ENCODE assay signal across 8 cellular contexts in the genomic region with DNA sequence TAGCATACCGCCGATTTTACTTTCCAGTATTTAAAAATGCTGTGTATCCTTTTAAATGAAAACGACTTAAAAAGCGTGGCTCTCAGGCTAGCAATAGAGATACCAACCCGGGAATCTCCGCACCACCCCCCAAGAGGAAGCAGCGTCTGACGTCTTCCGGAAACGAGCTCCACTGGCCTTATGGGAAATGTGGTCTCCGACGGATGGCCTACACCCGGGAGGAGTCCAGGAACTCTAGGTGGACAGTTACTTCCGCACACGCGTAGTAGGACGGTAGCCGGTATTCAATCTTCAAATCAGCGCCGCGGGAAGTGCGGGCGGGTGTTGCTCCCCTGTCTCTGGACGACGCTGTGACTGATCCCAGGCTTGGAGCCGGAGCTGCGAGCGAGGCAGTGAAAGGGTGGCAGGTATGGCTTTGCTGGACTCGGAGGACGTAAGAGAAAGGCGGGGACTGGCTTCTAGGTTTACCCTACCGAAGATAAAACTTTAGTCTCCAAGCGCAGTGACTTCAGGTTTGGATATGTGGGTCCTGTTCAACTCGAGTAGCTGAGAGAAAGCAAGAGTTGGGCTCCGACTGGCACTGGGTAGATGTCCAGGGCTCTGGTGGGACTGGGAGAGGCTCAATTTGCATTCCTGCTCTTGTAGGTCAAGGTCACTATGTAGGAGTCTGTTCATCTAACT. TPM values are rescaled to one million over a fixed set of nuclear protein-coding genes. Genes with fewer than 3 reads are reported as not detected.
A peak's percentile ranks its signal among the peaks of the same experiment; 100 is the strongest.
DNase-seq lines count a peak whose midpoint lies in the region; ATAC-seq, FAIRE-seq and TF ChIP-seq lines count a peak whose summit lies in the region.

Gene ZNF684, plus strand, starts transcription at position 257 of the 681 bp plus-strand sequence. CDS start 1,530 bp downstream, outside the sequence.

- no peaks in the 10 kb centered on the region for H3K27me3 ChIP-seq in WERI-Rb-1 (ENCODE audit: insufficient read depth, low read depth, severe bottlenecking)
- H3K27me3 ChIP-seq in bronchial epithelial cell (ENCODE audit: control insufficient read depth, insufficient read depth, low read length) = no peaks in the 10 kb centered on the region

- FAIRE-seq in bronchial epithelial cell (lab: Jason Lieb, UNC) = peak; percentile 91

- TF ChIP-seq CTCF in AG04449 (IDR thresholded peaks at IDR 0.05; ENCODE audit: insufficient read depth, low read length, missing control alignments) = no peak
- TF ChIP-seq CTCF in WERI-Rb-1 (IDR thresholded peaks at IDR 0.05; ENCODE audit: low read depth, low read length) = no peak
- TF ChIP-seq CTCF in bronchial epithelial cell (IDR thresholded peaks at IDR 0.05; ENCODE audit: insufficient read depth, low read length, severe bottlenecking) = no peak

- H3K4me3 ChIP-seq in AG04449 (ENCODE audit: low read depth, low read length) (peak within 1 kb of the TSS; percentile 90), WERI-Rb-1 (ENCODE audit: low read depth, low read length) (peak within 1 kb of the TSS; percentile 92), bronchial epithelial cell (ENCODE audit: low read depth, low read length) (peak within 1 kb of the TSS; percentile 60)

- DNase-seq in AG04449 (ENCODE audit: low read depth, low spot score) = peak; percentile 74
- DNase-seq in NCI-H2196 treated with DMSO at 0.1 percent for 48 hours (lab: John Stamatoyannopoulos, UW; ENCODE audit: unreplicated experiment) = peak; percentile 91
- DNase-seq in WERI-Rb-1 = peak; percentile 95
- peak; percentile 97 for DNase-seq in bronchial epithelial cell (ENCODE audit: low read depth)
- DNase-seq in inferior parietal cortex (ENCODE audit: extremely low spot score) = peak; percentile 98
- peak; percentile 62 for DNase-seq in smooth muscle cell of the brain vasculature (ENCODE audit: low read depth, low spot score)

- CTCF ChIA-PET in AG04449 (lab: Yijun Ruan, JAX) = interaction anchor here (0.7 to 2.9 kb wide), 18 partner anchors 9 to 421 kb away, joined by 3 to 31 read pairs (median 6); partner anchors contain the start of gene EXO5

- H3K9me3 ChIP-seq in WERI-Rb-1 (ENCODE audit: severe bottlenecking) = no peaks in the 10 kb centered on the region

- POLR2A ChIA-PET in AG04449 (lab: Yijun Ruan, JAX) = interaction anchor here (0.5 to 0.8 kb wide), 4 partner anchors 23 to 634 kb away, joined by 3 to 4 read pairs (median 3); partner anchors contain the start of gene EXO5

- H3K27ac ChIP-seq in WERI-Rb-1 = peak within 1 kb of the TSS; percentile 80

- H3K36me3 ChIP-seq in WERI-Rb-1 (no peaks in the 10 kb centered on the region), bronchial epithelial cell (ENCODE audit: control insufficient read depth, insufficient read depth, low read length) (no peaks in the 10 kb centered on the region)

- ATAC-seq in GM18873 (IDR thresholded peaks at IDR 0.05; ENCODE audit: low FRiP score, unreplicated experiment) (peak; percentile 87), HG03135 (IDR thresholded peaks at IDR 0.05; ENCODE audit: unreplicated experiment) (peak; percentile 87)

RNA-seq across cellular contexts. Expression of gene ZNF684, which starts in this region (rescaled TPM):
- total RNA-seq in bronchial epithelial cell = 1.3 and 1.7 TPM in 2 replicates

Comparison
In these comparisons a context has a peak if more than half of its experiments do, and no peak if none do; other contexts are left out.
1. Peak in every context shown above with its lines: DNase-seq, ATAC-seq, H3K4me3 ChIP-seq and H3K27ac ChIP-seq.